In the genomic region with DNA sequence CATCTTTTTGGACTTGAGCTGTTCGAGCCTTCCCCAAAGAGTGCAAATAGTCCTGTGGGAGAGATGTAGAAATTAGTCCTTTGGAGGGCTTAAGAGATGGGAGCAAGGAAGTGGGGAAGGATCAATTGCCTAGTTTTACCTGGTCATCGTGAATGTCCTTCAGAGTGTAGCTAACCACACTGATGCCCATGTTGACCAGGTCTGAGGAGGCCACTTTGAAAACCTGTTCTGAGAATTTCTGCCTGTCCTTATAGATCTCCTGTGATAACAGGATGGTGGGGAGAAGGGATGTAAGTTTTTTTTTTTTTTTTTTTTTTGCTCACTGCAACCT, we compare ENCODE assay signal across 10 cellular contexts. TPM values are rescaled to one million over a fixed set of nuclear protein-coding genes. Genes with fewer than 3 reads are reported as not detected.
A peak's percentile ranks its signal among the peaks of the same experiment; 100 is the strongest.
DNase-seq lines count a peak whose midpoint lies in the region; ATAC-seq, FAIRE-seq and TF ChIP-seq lines count a peak whose summit lies in the region.
"Had no signal": no experiment of that assay in that cellular context is flagged by ENCODE, and none has a peak within 500 bp of the region (broad histone marks: within the 10 kb centered on the region; RNA-seq: fewer than 3 reads in every experiment).

No MANE protein-coding gene starts in this region.

- peaks cover 52% of the 10 kb centered on the region for H3K36me3 Mint-ChIP-seq in CD4-positive, alpha-beta T cell (ENCODE audit: low read depth)
- H3K36me3 Mint-ChIP-seq in natural killer cell treated with Interleukin-12 subunit alpha and Interleukin-12 subunit beta and Interleukin-15 and Interleukin-18, amount 100 ng/mL, for 72 hours = peaks cover 50% of the 10 kb centered on the region

- TF ChIP-seq POLR2A in HCT116 (IDR thresholded peaks at IDR 0.05; ENCODE audit: borderline replicate concordance, extremely low read depth, insufficient read depth, insufficient read length) = no peak

- no peak overlapping the region for H3K4me3 ChIP-seq in HCT116 (replicated peaks in 1 of 2; ENCODE audit: low read depth in 1 of 2, low read length in 2 of 2)
- H3K4me3 ChIP-seq in ascending aorta = peak overlapping the region in 1 of 2 donors; percentile 89
- no peak overlapping the region for H3K4me3 ChIP-seq in pancreas
- H3K4me3 ChIP-seq: MG63 had no signal

- ATAC-seq in CD4-positive, alpha-beta T cell (ENCODE audit: poor library complexity) = no peak
- no peak for ATAC-seq in HCT116
- no peak for ATAC-seq in natural killer cell treated with Interleukin-12 subunit alpha and Interleukin-12 subunit beta and Interleukin-15 and Interleukin-18, amount 100 ng/mL, for 72 hours
- ATAC-seq in pancreas = no peak

- peaks cover 30 to 63% of the 10 kb centered on the region in 2 experiments for H3K4me1 ChIP-seq in HCT116 (ENCODE audit: control insufficient read depth in 1 of 2, insufficient read depth in 2 of 2, low read length in 2 of 2)
- peaks cover 8 to 25% of the 10 kb centered on the region in 2 donors for H3K4me1 ChIP-seq in ascending aorta
- peaks cover 0 to 38% (median 10%) of the 10 kb centered on the region in 3 donors for H3K4me1 ChIP-seq in pancreas

- no peaks in the 10 kb centered on the region for H3K9me3 ChIP-seq in CD4-positive, alpha-beta T cell (ENCODE audit: control insufficient read depth, low read length)
- H3K9me3 ChIP-seq in HCT116 (ENCODE audit: control insufficient read depth in 1 of 2, insufficient read depth in 1 of 2, low read depth in 1 of 2, low read length in 2 of 2) (no peaks in the 10 kb centered on the region), ascending aorta (no peaks in the 10 kb centered on the region), pancreas (no peaks in the 10 kb centered on the region)
- H3K9me3 ChIP-seq: MG63 had no signal

- H3K9me2 ChIP-seq in HCT116 (ENCODE audit: insufficient read depth) = no peaks in the 10 kb centered on the region

- CTCF ChIA-PET in CD4-positive, alpha-beta T cell (lab: Charles Lee) = interaction anchor here (0.7 to 2.1 kb wide), 3 partner anchors 10 to 65 kb away, joined by 3 to 14 read pairs (median 3); no protein-coding TSS in a partner anchor
- CTCF ChIA-PET in HCT116 (lab: Charles Lee) = interaction anchor here (1.7 kb wide), 1 partner anchor 10 kb away, joined by 6 read pairs; no protein-coding TSS in a partner anchor

- peak overlapping the region; percentile 22 for H3K4me2 ChIP-seq in HCT116 (ENCODE audit: low read length)

- DNase-seq in CD4-positive, alpha-beta T cell = no peak
- DNase-seq in HCT116 (ENCODE audit: low read depth, low spot score) = no peak
- no peak for DNase-seq in ascending aorta (ENCODE audit: low spot score in 2 of 2)
- no peak for DNase-seq in natural killer cell treated with Interleukin-12 subunit alpha and Interleukin-12 subunit beta and Interleukin-15 and Interleukin-18, amount 100 ng/mL, for 72 hours (ENCODE audit: low spot score)
- DNase-seq in pancreas = no peak
- no peak for DNase-seq in putamen (ENCODE audit: low spot score)
- DNase-seq in NCI-H187 (lab: John Stamatoyannopoulos, UW) = no peak
- DNase-seq: MG63, midbrain, RPMI8226 had no signal

- POLR2A ChIA-PET in CD4-positive, alpha-beta T cell (lab: Charles Lee) = interaction anchor here (0.7 to 1.0 kb wide), 3 partner anchors 13 to 74 kb away, joined by 3 to 4 read pairs (median 3); a partner anchor contains a TSS
- POLR2A ChIA-PET in HCT116 (lab: Charles Lee) = interaction anchor here (1.4 to 16.4 kb wide), 9 partner anchors 9 to 61 kb away, joined by 4 to 680 read pairs (median 9); no protein-coding TSS in a partner anchor

- H3K4me3 Mint-ChIP-seq in CD4-positive, alpha-beta T cell = peak overlapping the region; percentile 52
- H3K4me3 Mint-ChIP-seq in natural killer cell treated with Interleukin-12 subunit alpha and Interleukin-12 subunit beta and Interleukin-15 and Interleukin-18, amount 100 ng/mL, for 72 hours = peak overlapping the region; percentile 94

- peak overlapping the region; percentile 29 for H3K9ac ChIP-seq in HCT116 (ENCODE audit: low read length)

- no peaks in the 10 kb centered on the region for H3K27me3 Mint-ChIP-seq in CD4-positive, alpha-beta T cell
- H3K27me3 Mint-ChIP-seq in natural killer cell treated with Interleukin-12 subunit alpha and Interleukin-12 subunit beta and Interleukin-15 and Interleukin-18, amount 100 ng/mL, for 72 hours = no peaks in the 10 kb centered on the region

- TF ChIP-seq CTCF in CD4-positive, alpha-beta T cell (IDR thresholded peaks at IDR 0.05) = no peak
- TF ChIP-seq CTCF in HCT116 (IDR thresholded peaks at IDR 0.05 in 2 of 3, conservative IDR thresholded peaks at IDR 0.05 in 1 of 3; ENCODE audit: borderline replicate concordance in 1 of 3, insufficient read depth in 1 of 3, low read depth in 2 of 3, low read length in 2 of 3) = no peak
- TF ChIP-seq CTCF in ascending aorta (IDR thresholded peaks at IDR 0.05) = no peak
- no peak for TF ChIP-seq CTCF in pancreas (IDR thresholded peaks at IDR 0.05)

- peak overlapping the region; percentile 59 for H3K27ac Mint-ChIP-seq in CD4-positive, alpha-beta T cell
- H3K27ac Mint-ChIP-seq in natural killer cell treated with Interleukin-12 subunit alpha and Interleukin-12 subunit beta and Interleukin-15 and Interleukin-18, amount 100 ng/mL, for 72 hours = peak overlapping the region; percentile 87 to 95

- peaks cover 76% of the 10 kb centered on the region for H3K4me1 Mint-ChIP-seq in CD4-positive, alpha-beta T cell (ENCODE audit: low read depth)
- H3K4me1 Mint-ChIP-seq in natural killer cell treated with Interleukin-12 subunit alpha and Interleukin-12 subunit beta and Interleukin-15 and Interleukin-18, amount 100 ng/mL, for 72 hours (ENCODE audit: low read depth in 2 of 2) = peaks cover 68 to 79% of the 10 kb centered on the region in 2 donors

- no peaks in the 10 kb centered on the region for H3K9me3 Mint-ChIP-seq in CD4-positive, alpha-beta T cell
- no peaks in the 10 kb centered on the region for H3K9me3 Mint-ChIP-seq in natural killer cell treated with Interleukin-12 subunit alpha and Interleukin-12 subunit beta and Interleukin-15 and Interleukin-18, amount 100 ng/mL, for 72 hours

- 87 to 88% methylated on average over 2 of the region's 2 CpGs for WGBS in pancreas, 2 donors

- H3K79me2 ChIP-seq in HCT116 (ENCODE audit: insufficient read depth, low read length) = peaks cover 15% of the 10 kb centered on the region

- BruUV-seq in HCT116 (replicated peaks; lab: Mats Ljungman, UMichigan) = no TSS peak

- RAD21 ChIA-PET in HCT116 (lab: Charles Lee; ENCODE audit: low non-redundant PET in 1 of 2, low total read pairs in 2 of 2, uncharacterized antibody in 2 of 2, unreplicated experiment in 2 of 2) = no interaction called here

- H4K20me1 ChIP-seq in HCT116 (ENCODE audit: insufficient read depth) = no peaks in the 10 kb centered on the region

- no peak overlapping the region for H3K27ac ChIP-seq in CD4-positive, alpha-beta T cell (ENCODE audit: low read depth, low read length)
- H3K27ac ChIP-seq in HCT116 (ENCODE audit: low read depth, low read length) = peak overlapping the region; percentile 41; the same call in 1 of the 2 replicates
- peak overlapping the region; percentile 6 to 97 for H3K27ac ChIP-seq in ascending aorta
- H3K27ac ChIP-seq in pancreas = no peak overlapping the region

- intact Hi-C loops in CD4-positive, alpha-beta T cell (cut with DNase I, micrococcal nuclease) = loop anchor here (5.0 to 10.0 kb wide), 3 partner anchors 87 to 347 kb away; no protein-coding TSS in a partner anchor
- intact Hi-C loops in HCT116 (cut with micrococcal nuclease) (loop anchor here (10.0 kb wide), 1 partner anchor 344 kb away; no protein-coding TSS in a partner anchor), ascending aorta (cut with DNase I) (loop anchor here (5.0 to 10.0 kb wide), 2 partner anchors 123 to 664 kb away; a partner anchor contains a TSS), pancreas (cut with DNase I) (no loop called here)

- no peaks in the 10 kb centered on the region for H3K27me3 ChIP-seq in CD4-positive, alpha-beta T cell (ENCODE audit: control insufficient read depth, insufficient read depth, low read length)
- H3K27me3 ChIP-seq in HCT116 (ENCODE audit: insufficient read depth, low read length) = no peaks in the 10 kb centered on the region
- no peaks in the 10 kb centered on the region for H3K27me3 ChIP-seq in ascending aorta
- no peaks in the 10 kb centered on the region for H3K27me3 ChIP-seq in pancreas
- H3K27me3 ChIP-seq: MG63 had no signal

- TF ChIP-seq RAD21 in HCT116 (IDR thresholded peaks at IDR 0.05; ENCODE audit: low read depth) = no peak

- FAIRE-seq in pancreas (lab: Jason Lieb, UNC) = no peak

- H2AFZ ChIP-seq in HCT116 (ENCODE audit: low read depth, low read length, poor library complexity, severe bottlenecking) = no peak overlapping the region

- H3K36me3 ChIP-seq in HCT116 (ENCODE audit: control insufficient read depth in 1 of 2, insufficient read depth in 2 of 2, low read length in 2 of 2) (peaks cover 4 to 11% of the 10 kb centered on the region in 2 experiments; a peak in 1 of 4 replicates), ascending aorta (peaks cover 40 to 57% of the 10 kb centered on the region in 2 donors), pancreas (peaks cover 0 to 8% (median 0%) of the 10 kb centered on the region in 3 donors)

RNA-seq across cellular contexts. Expression of a gene that starts 2.0 kb away (rescaled TPM):
- total RNA-seq in CD4-positive, alpha-beta T cell = 10 to 100 TPM; 31.6 TPM
- 117 TPM for total RNA-seq in HCT116 (2021; ENCODE audit: unreplicated experiment)
- 124 and 132 TPM in 2 replicates for polyA plus RNA-seq in HCT116 (2012)
- total RNA-seq in ascending aorta = 123 TPM
- total RNA-seq in natural killer cell treated with Interleukin-12 subunit alpha and Interleukin-12 subunit beta and Interleukin-15 and Interleukin-18, amount 100 ng/mL, for 72 hours = 100 to 1,000 TPM; 219 to 319 TPM
- total RNA-seq in pancreas = 10 to 100 TPM; 45.7 to 92.2 (median 51.3) TPM
- polyA plus RNA-seq in pancreas = 100 to 1,000 TPM; 123 to 151 TPM

RNA-seq across cellular contexts. Expression of a gene that starts 3.8 kb away (rescaled TPM):
- total RNA-seq in CD4-positive, alpha-beta T cell = 1 to 10 TPM; 5.7 to 5.8 TPM
- total RNA-seq in HCT116 (2021; ENCODE audit: unreplicated experiment) (952 TPM), ascending aorta (51.9 TPM), pancreas (10 to 100 TPM; 23.0 to 87.5 (median 41.3) TPM)
- polyA plus RNA-seq in HCT116 (2012) = 1,025 and 1,062 TPM in 2 replicates
- total RNA-seq in natural killer cell treated with Interleukin-12 subunit alpha and Interleukin-12 subunit beta and Interleukin-15 and Interleukin-18, amount 100 ng/mL, for 72 hours = 100 to 1,000 TPM; 128 to 346 TPM
- 100 to 1,000 TPM in 1 of 2 donors, 10 to 100 TPM in 1; 99.4 to 174 TPM for polyA plus RNA-seq in pancreas

RNA-seq across cellular contexts. Expression of a gene that starts 20.4 kb away (rescaled TPM):
- 10 to 100 TPM; 76.0 to 78.4 TPM for total RNA-seq in CD4-positive, alpha-beta T cell
- 886 TPM for total RNA-seq in HCT116 (2021; ENCODE audit: unreplicated experiment)
- 716 and 796 TPM in 2 replicates for polyA plus RNA-seq in HCT116 (2012)
- total RNA-seq in ascending aorta = 537 TPM
- 1,000 to 10,000 TPM in 1 of 2 donors, 100 to 1,000 TPM in 1; 938 to 1,043 TPM for total RNA-seq in natural killer cell treated with Interleukin-12 subunit alpha and Interleukin-12 subunit beta and Interleukin-15 and Interleukin-18, amount 100 ng/mL, for 72 hours
- 100 to 1,000 TPM in 4 of 6 donors, 10 to 100 TPM in 2; 66.1 to 171 (median 116) TPM for total RNA-seq in pancreas
- 100 to 1,000 TPM in 1 of 2 donors, 10 to 100 TPM in 1; 67.9 to 111 TPM for polyA plus RNA-seq in pancreas

RNA-seq across cellular contexts. Expression of a gene that starts 23.4 kb away (rescaled TPM):
- total RNA-seq in CD4-positive, alpha-beta T cell = 10 to 100 TPM; 50.5 to 56.8 TPM
- total RNA-seq in HCT116 (2021; ENCODE audit: unreplicated experiment) (75.8 TPM), ascending aorta (27.1 TPM), pancreas (10 to 100 TPM; 12.3 to 18.7 (median 13.5) TPM)
- 55.7 and 59.3 TPM in 2 replicates for polyA plus RNA-seq in HCT116 (2012)
- total RNA-seq in natural killer cell treated with Interleukin-12 subunit alpha and Interleukin-12 subunit beta and Interleukin-15 and Interleukin-18, amount 100 ng/mL, for 72 hours = 100 to 1,000 TPM in 1 of 2 donors, 10 to 100 TPM in 1; 64.1 to 118 TPM
- 10 to 100 TPM; 18.9 to 28.0 TPM for polyA plus RNA-seq in pancreas

RNA-seq across cellular contexts. Expression of a gene that starts 49.7 kb away (rescaled TPM):
- total RNA-seq in CD4-positive, alpha-beta T cell = 1 to 10 TPM; 3.8 to 4.4 TPM
- 13.6 TPM for total RNA-seq in HCT116 (2021; ENCODE audit: unreplicated experiment)
- 13.3 and 18.6 TPM in 2 replicates for polyA plus RNA-seq in HCT116 (2012)
- 25.1 TPM for total RNA-seq in ascending aorta
- 10 to 100 TPM; 11.7 to 24.2 TPM for total RNA-seq in natural killer cell treated with Interleukin-12 subunit alpha and Interleukin-12 subunit beta and Interleukin-15 and Interleukin-18, amount 100 ng/mL, for 72 hours
- 1 to 10 TPM; 3.3 to 7.9 (median 4.6) TPM for total RNA-seq in pancreas
- 10 to 100 TPM; 18.2 to 23.6 TPM for polyA plus RNA-seq in pancreas

Comparison
In these comparisons a context has a peak if more than half of its experiments do, and no peak if none do; other contexts are left out.
1. H3K27ac ChIP-seq: peak in HCT116 (single experiment) and ascending aorta (2 of 2); none in CD4-positive, alpha-beta T cell (single experiment) and pancreas (0 of 4).
2. intact Hi-C loops: an anchor here in CD4-positive, alpha-beta T cell (5.0 to 10.0 kb wide), HCT116 (10.0 kb wide) and ascending aorta (5.0 to 10.0 kb wide); none called in pancreas.